Comparison of ENCODE assay signal across 12 cellular contexts in genomic region chr2:173427887-173428683, GRCh38.
A peak's percentile ranks its signal among the peaks of the same experiment; 100 is the strongest.
DNase-seq lines count a peak whose midpoint lies in the region; ATAC-seq and TF ChIP-seq lines count a peak whose summit lies in the region.
"Had no signal": no experiment of that assay in that cellular context is flagged by ENCODE, and none has a peak within 500 bp of the region (broad histone marks: within the 10 kb centered on the region; RNA-seq: fewer than 3 reads in every experiment).

No MANE protein-coding gene starts in this region.

- no peak for TF ChIP-seq CTCF in epithelial cell of esophagus (IDR thresholded peaks at IDR 0.05; ENCODE audit: insufficient read depth, low read depth, low read length, missing control alignments)

- H3K27me3 Mint-ChIP-seq in immature natural killer cell (ENCODE audit: low read depth in 3 of 3): peaks cover 0 to 11% (median 8%) of the 10 kb centered on the region in 3 donors

- DNase-seq in DMS79 (lab: John Stamatoyannopoulos, UW): peak; percentile 32
- DNase-seq in NCI-H1694 treated with DMSO at 0.1 percent for 48 hours (lab: John Stamatoyannopoulos, UW): peak; percentile 34
- DNase-seq in epithelial cell of esophagus (ENCODE audit: low read depth): peak; percentile 95
- peak; percentile 24 for DNase-seq in myocyte (ENCODE audit: low read depth)
- DNase-seq in immature natural killer cell: no peak
- DNase-seq in activated CD4-positive, CD25-positive, alpha-beta regulatory T cell treated with anti-CD3 and anti-CD28 coated beads, Interleukin-2, amount 50 U/mL, for 72 hours: no peak
- DNase-seq: CD4-positive, alpha-beta memory T cell; colonic mucosa; stimulated activated naive CD4-positive, alpha-beta T cell treated with Interleukin-2 at 50 U/mL for 16 hours had no signal

- H3K4me1 Mint-ChIP-seq in immature natural killer cell: no peaks in the 10 kb centered on the region
- H3K4me1 Mint-ChIP-seq: CD4-positive, alpha-beta memory T cell had no signal

- ATAC-seq in HG02852 (IDR thresholded peaks at IDR 0.05; ENCODE audit: unreplicated experiment): no peak
- no peak for ATAC-seq in GM21381 (IDR thresholded peaks at IDR 0.05; ENCODE audit: unreplicated experiment)
- ATAC-seq: Panc1 had no signal

- no peak overlapping the region for H3K4me3 Mint-ChIP-seq in immature natural killer cell
- H3K4me3 Mint-ChIP-seq: CD4-positive, alpha-beta memory T cell had no signal

- H3K36me3 Mint-ChIP-seq in immature natural killer cell: no peaks in the 10 kb centered on the region
- H3K36me3 Mint-ChIP-seq: CD4-positive, alpha-beta memory T cell had no signal

- no peak overlapping the region for H3K4me3 ChIP-seq in epithelial cell of esophagus (ENCODE audit: low read length)
- H3K4me3 ChIP-seq: colonic mucosa had no signal

- no peak overlapping the region for H3K27ac Mint-ChIP-seq in immature natural killer cell
- H3K27ac Mint-ChIP-seq: CD4-positive, alpha-beta memory T cell had no signal

- peaks cover 0 to 1% (median 0%) of the 10 kb centered on the region in 6 donors for H3K9me3 Mint-ChIP-seq in immature natural killer cell

Comparison
In these comparisons a context has a peak if more than half of its experiments do, and no peak if none do; other contexts are left out.
1. DNase-seq: peak in DMS79 (single experiment), NCI-H1694 treated with DMSO at 0.1 percent for 48 hours (single experiment), epithelial cell of esophagus (single experiment) and myocyte (single experiment); none in immature natural killer cell (0 of 3) and activated CD4-positive, CD25-positive, alpha-beta regulatory T cell treated with anti-CD3 and anti-CD28 coated beads, Interleukin-2, amount 50 U/mL, for 72 hours (single experiment).